In the genomic region with DNA sequence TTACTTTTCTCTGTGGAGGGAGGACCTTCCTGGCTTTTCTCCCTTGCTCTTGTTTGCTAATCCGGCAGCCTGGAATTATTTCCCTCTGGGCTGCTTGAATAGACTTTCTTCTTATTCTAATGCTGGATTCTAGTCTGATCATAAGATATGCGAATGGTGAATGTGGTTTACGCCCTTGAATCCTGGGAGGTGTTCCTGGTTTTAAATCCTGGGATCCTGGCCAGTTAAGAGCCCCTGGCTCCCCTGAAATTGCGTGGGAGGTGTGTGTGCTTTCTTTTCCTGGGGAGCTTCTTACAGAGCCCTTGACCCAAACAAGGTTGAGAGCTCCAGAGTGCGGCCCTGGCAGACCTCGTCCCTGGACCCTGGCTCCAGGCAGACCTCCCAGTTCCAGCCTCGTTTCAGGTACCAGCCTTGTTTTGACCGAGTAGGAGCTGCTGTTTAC, we compare ENCODE assay signal across 11 cellular contexts. TPM values are rescaled to one million over a fixed set of nuclear protein-coding genes. Genes with fewer than 3 reads are reported as not detected.
DNase-seq lines count a peak whose midpoint lies in the region; ATAC-seq, FAIRE-seq and TF ChIP-seq lines count a peak whose summit lies in the region.
"Had no signal": no experiment of that assay in that cellular context is flagged by ENCODE, and none has a peak within 500 bp of the region (broad histone marks: within the 10 kb centered on the region; RNA-seq: fewer than 3 reads in every experiment).

No MANE protein-coding gene starts in this region.

- H3K36me3 ChIP-seq in testis (ENCODE audit: low read depth, missing control alignments) = no peaks in the 10 kb centered on the region

- H3K27me3 ChIP-seq in dorsolateral prefrontal cortex (peaks cover 0 to 33% (median 3%) of the 10 kb centered on the region in 45 donors), testis (no peaks in the 10 kb centered on the region)

- ATAC-seq in HG03460 (IDR thresholded peaks at IDR 0.05; ENCODE audit: unreplicated experiment) = no peak

- FAIRE-seq in GM19239 (lab: Jason Lieb, UNC) (no peak), GM12892 (lab: Jason Lieb, UNC) (no peak)
- FAIRE-seq: A204.1 had no signal

- H3K4me3 ChIP-seq in dorsolateral prefrontal cortex = peak overlapping the region in 57 of 59 donors; percentile 18 to 91 (median 77)
- H3K4me3 ChIP-seq in testis = peak overlapping the region in 1 of 2 donors; percentile 72

- DNase-seq in NCI-H526 (lab: John Stamatoyannopoulos, UW) = peak; percentile 27 to 35
- no peak for DNase-seq in NCI-H526 treated with DMSO at 0.1 percent for 48 hours (lab: John Stamatoyannopoulos, UW)
- DNase-seq in dorsolateral prefrontal cortex = peak in 2 of 10 donors; percentile 25 to 32
- peak; percentile 50 for DNase-seq in medulla oblongata (ENCODE audit: extremely low spot score)
- peak; percentile 59 for DNase-seq in testis
- no peak for DNase-seq in GM19239 (ENCODE audit: insufficient read length, low spot score)
- no peak for DNase-seq in GM12892 (ENCODE audit: insufficient read length)
- DNase-seq: activated naive CD4-positive, alpha-beta T cell; naive B cell had no signal

- peak overlapping the region; percentile 44 to 98 (median 93) for H3K27ac ChIP-seq in dorsolateral prefrontal cortex
- H3K27ac ChIP-seq in testis = peak overlapping the region; percentile 89 to 91

- 20 to 29% methylated on average over 8 of the region's 8 CpGs for WGBS in testis, 2 donors

- intact Hi-C loops in dorsolateral prefrontal cortex (cut with DNase I) = loop anchor here (5.0 to 10.0 kb wide), 3 partner anchors 72 to 150 kb away; no protein-coding TSS in a partner anchor
- intact Hi-C loops in testis (cut with DNase I; ENCODE audit: low total_unique reads) = no loop called here

- H3K4me1 ChIP-seq in testis = peaks cover 27% of the 10 kb centered on the region

- TF ChIP-seq POLR2A in testis (IDR thresholded peaks at IDR 0.05) (no peak), GM12892 (IDR thresholded peaks at IDR 0.05; ENCODE audit: low read depth, low read length) (no peak)

- no peaks in the 10 kb centered on the region for H3K9me3 ChIP-seq in testis

- TF ChIP-seq CTCF in dorsolateral prefrontal cortex (IDR thresholded peaks at IDR 0.05 in 54 of 56, conservative IDR thresholded peaks at IDR 0.05 in 2 of 56; ENCODE audit: low read depth in 1 of 56, partially characterized antibody in 56 of 56) (no peak), testis (IDR thresholded peaks at IDR 0.05) (no peak)

RNA-seq across cellular contexts. Expression of a gene that starts 2.8 kb away (rescaled TPM):
- total RNA-seq in dorsolateral prefrontal cortex (10 to 100 TPM; 10.0 to 57.7 (median 23.5) TPM), testis (10 to 100 TPM; 64.4 to 88.5 TPM)
- 33.3 TPM for polyA plus RNA-seq in testis (ENCODE audit: insufficient read depth, low read depth, low replicate concordance)
- polyA plus RNA-seq in GM12892 (2012; ENCODE audit: missing spikeins) = not detected

Comparison
In these comparisons a context has a peak if more than half of its experiments do, and no peak if none do; other contexts are left out.
1. DNase-seq: peak in NCI-H526 (2 of 2), medulla oblongata (single experiment) and testis (single experiment); none in NCI-H526 treated with DMSO at 0.1 percent for 48 hours (single experiment), GM19239 (single experiment) and GM12892 (single experiment).